ENCODE assay signal across 15 cellular contexts in the genomic region with DNA sequence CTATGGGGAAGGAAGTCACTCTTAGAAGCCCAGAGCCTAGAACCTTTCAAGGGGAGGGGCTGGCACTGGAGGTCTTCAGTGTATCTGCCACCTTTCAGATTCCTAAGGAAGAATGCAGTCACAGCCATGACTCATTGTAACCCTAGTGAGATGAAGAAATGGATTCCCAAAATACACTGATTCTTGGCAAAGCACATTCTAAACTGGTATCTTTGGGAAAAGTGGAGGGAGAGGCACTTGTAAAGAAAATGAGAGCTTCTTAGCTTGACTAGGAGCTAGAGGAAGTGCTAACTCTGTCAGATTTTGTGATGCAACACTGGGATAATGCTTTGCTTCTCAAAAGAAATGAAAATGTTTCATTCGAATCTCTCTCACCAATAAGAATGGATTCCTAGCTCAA. TPM values are rescaled to one million over a fixed set of nuclear protein-coding genes. Genes with fewer than 3 reads are reported as not detected.
A peak's percentile ranks its signal among the peaks of the same experiment; 100 is the strongest.
DNase-seq lines count a peak whose midpoint lies in the region; TF ChIP-seq lines count a peak whose summit lies in the region.
"Had no signal": no experiment of that assay in that cellular context is flagged by ENCODE, and none has a peak within 500 bp of the region (broad histone marks: within the 10 kb centered on the region; RNA-seq: fewer than 3 reads in every experiment).

No MANE protein-coding gene starts in this region.

- no peaks in the 10 kb centered on the region for H3K79me2 ChIP-seq in SK-N-SH (ENCODE audit: insufficient read depth)
- H3K79me2 ChIP-seq in Karpas-422 (ENCODE audit: low read length), result no peaks in the 10 kb centered on the region

- H3K9me2 ChIP-seq in SK-N-SH, result no peaks in the 10 kb centered on the region
- H3K9me2 ChIP-seq in Karpas-422 (replicated peaks; ENCODE audit: insufficient read depth, low read length), result no peaks in the 10 kb centered on the region

- CTCF ChIA-PET in SK-N-SH (lab: Yijun Ruan, JAX), result no interaction called here

- H3K27me3 ChIP-seq in H7 (ENCODE audit: control insufficient read depth, insufficient read depth, low read length) (no peaks in the 10 kb centered on the region), SK-N-SH (ENCODE audit: insufficient read depth) (no peaks in the 10 kb centered on the region), Karpas-422 (ENCODE audit: low read length) (no peaks in the 10 kb centered on the region)
- H3K27me3 ChIP-seq: sigmoid colon had no signal

- H2AFZ ChIP-seq in SK-N-SH (ENCODE audit: low read depth) (peak overlapping the region; percentile 29; the same call in 1 of the 2 replicates), Karpas-422 (ENCODE audit: low read length) (no peak overlapping the region)

- DNase-seq in H7 (peak; percentile 26), SK-N-SH (no peak), fibroblast of mammary gland (ENCODE audit: low read depth) (peak; percentile 35), superior temporal gyrus (ENCODE audit: extremely low spot score) (peak; percentile 56), NCI-H1694 (lab: John Stamatoyannopoulos, UW) (no peak), KG1 (lab: John Stamatoyannopoulos, UW) (no peak), Karpas-422 (no peak)
- DNase-seq: KBM-7; NCI-H1930; SIG-M5; sigmoid colon; stimulated activated naive CD8-positive, alpha-beta T cell treated with anti-CD3 and anti-CD28 coated beads, Interleukin-15, amount 100 ng/mL, for 72 hours had no signal

- no peaks in the 10 kb centered on the region for H3K9me3 ChIP-seq in SK-N-SH
- no peaks in the 10 kb centered on the region for H3K9me3 ChIP-seq in Karpas-422 (ENCODE audit: low read length)
- H3K9me3 ChIP-seq: sigmoid colon had no signal

- TF ChIP-seq RAD21 in SK-N-SH (IDR thresholded peaks at IDR 0.05; ENCODE audit: low read length), result no peak

- H3K36me3 ChIP-seq in H7 (replicated peaks; ENCODE audit: control insufficient read depth, insufficient read depth, low read length) (no peaks in the 10 kb centered on the region), SK-N-SH (replicated peaks in 1 of 2; ENCODE audit: control insufficient read depth in 1 of 2, insufficient read depth in 2 of 2, low read length in 1 of 2) (no peaks in the 10 kb centered on the region), Karpas-422 (ENCODE audit: insufficient read depth, low read length) (no peaks in the 10 kb centered on the region)
- H3K36me3 ChIP-seq: sigmoid colon had no signal

- H4K20me1 ChIP-seq in SK-N-SH (ENCODE audit: insufficient read depth), result no peaks in the 10 kb centered on the region
- H4K20me1 ChIP-seq in Karpas-422 (ENCODE audit: insufficient read depth, low read depth, low read length), result no peaks in the 10 kb centered on the region

- H3K4me1 ChIP-seq in SK-N-SH (ENCODE audit: control insufficient read depth in 1 of 2, insufficient read depth in 2 of 2, low read depth in 1 of 2, low read length in 1 of 2), result peaks cover 0 to 10% of the 10 kb centered on the region in 2 experiments; a peak in 2 of 4 replicates
- no peaks in the 10 kb centered on the region for H3K4me1 ChIP-seq in Karpas-422 (ENCODE audit: low read length)
- H3K4me1 ChIP-seq: sigmoid colon had no signal

- peaks cover 15% of the 10 kb centered on the region for H3F3A ChIP-seq in SK-N-SH (replicated peaks; ENCODE audit: insufficient read depth)

- H3K27ac ChIP-seq in SK-N-SH (ENCODE audit: low read depth in 2 of 2, low read length in 1 of 2) (peak overlapping the region in 1 of 2 experiments; percentile 29; a peak in 2 of 4 replicates), Karpas-422 (ENCODE audit: low read length) (no peak overlapping the region)
- H3K27ac ChIP-seq: sigmoid colon had no signal

- POLR2A ChIA-PET in SK-N-SH (lab: Yijun Ruan, JAX), result no interaction called here

- TF ChIP-seq EP300 in SK-N-SH (IDR thresholded peaks at IDR 0.05; ENCODE audit: borderline replicate concordance in 1 of 2, low read depth in 1 of 2, low read length in 1 of 2), result no peak

- 0 out of 2 replicates have a peak overlapping the region, but pooled peaks have one; percentile 29 for H3K4me2 ChIP-seq in SK-N-SH
- H3K4me2 ChIP-seq in Karpas-422 (ENCODE audit: low read depth, low read length, poor library complexity, severe bottlenecking), result no peak overlapping the region

- TF ChIP-seq CTCF in SK-N-SH (IDR thresholded peaks at IDR 0.05) (no peak), fibroblast of mammary gland (conservative IDR thresholded peaks at IDR 0.05; ENCODE audit: control insufficient read depth, insufficient read depth, low read depth, low read length) (no peak)

- no peak overlapping the region for H3K4me3 ChIP-seq in H7 (ENCODE audit: insufficient read depth, low read depth, low read length)
- H3K4me3 ChIP-seq in SK-N-SH (ENCODE audit: low read depth in 2 of 2, low read length in 1 of 2), result no peak overlapping the region
- no peak overlapping the region for H3K4me3 ChIP-seq in fibroblast of mammary gland (ENCODE audit: control insufficient read depth, low read depth, low read length)
- no peak overlapping the region for H3K4me3 ChIP-seq in Karpas-422 (ENCODE audit: low read length)
- H3K4me3 ChIP-seq: sigmoid colon had no signal

- WGBS in SK-N-SH (ENCODE audit: low lambda C conversion rate), result 94% methylated on average over 1 of the region's 1 CpG

- H3K9ac ChIP-seq in SK-N-SH (no peak overlapping the region), Karpas-422 (ENCODE audit: low read length) (no peak overlapping the region)

TF ChIP-seq in SK-N-SH, 30 proteins besides CTCF, POLR2A, EP300 and RAD21:
- TF ChIP-seq TAF1 (IDR thresholded peaks at IDR 0.05; ENCODE audit: borderline replicate concordance, low read depth, low read length) (no peak), FOSL2 (IDR thresholded peaks at IDR 0.05; ENCODE audit: borderline replicate concordance, low read depth) (peak; percentile 53; the same call in 1 of the 2 replicates)

RNA-seq across cellular contexts. Expression of gene NRIP3, which starts 14.4 kb away (rescaled TPM):
- 1.9 and 5.0 TPM in 2 replicates for total RNA-seq in H7 (2014; rRNA removed; shearing (Covaris generic))
- polyA plus RNA-seq in SK-N-SH (2012; rRNA removed), result 2.1 and 2.6 TPM in 2 replicates
- polyA plus RNA-seq in SK-N-SH (2012; cell fraction: cytosol; rRNA removed), result 1.7 and 2.3 TPM in 2 replicates
- 1.7 and 3.4 TPM in 2 replicates for polyA plus RNA-seq in SK-N-SH (2012; cell fraction: nucleus; rRNA removed)
- not detected in 2 replicates for total RNA-seq in Karpas-422 (2014; rRNA removed; shearing (Covaris generic); ENCODE audit: low replicate concordance)

RNA-seq across cellular contexts. Expression of gene TMEM9B, which starts 25.2 kb away (rescaled TPM):
- 8.5 and 9.9 TPM in 2 replicates for total RNA-seq in H7 (2014; rRNA removed; shearing (Covaris generic))
- 21.8 and 29.3 TPM in 2 replicates for polyA plus RNA-seq in SK-N-SH (2012; rRNA removed)
- polyA plus RNA-seq in SK-N-SH (2012; cell fraction: cytosol; rRNA removed), result 35.0 and 40.0 TPM in 2 replicates
- 3.8 and 9.8 TPM in 2 replicates for polyA plus RNA-seq in SK-N-SH (2012; cell fraction: nucleus; rRNA removed)
- 32.9 and 40.0 TPM in 2 replicates for total RNA-seq in Karpas-422 (2014; rRNA removed; shearing (Covaris generic); ENCODE audit: low replicate concordance)

RNA-seq across cellular contexts. Expression of gene ASCL3, which starts 46.6 kb away (rescaled TPM):
- not detected in 2 replicates for total RNA-seq in H7 (2014; rRNA removed; shearing (Covaris generic))
- polyA plus RNA-seq in SK-N-SH (2012; rRNA removed), result not detected in 2 replicates
- not detected in 2 replicates for polyA plus RNA-seq in SK-N-SH (2012; cell fraction: cytosol; rRNA removed)
- not detected in 2 replicates for polyA plus RNA-seq in SK-N-SH (2012; cell fraction: nucleus; rRNA removed)
- total RNA-seq in Karpas-422 (2014; rRNA removed; shearing (Covaris generic); ENCODE audit: low replicate concordance), result not detected in 2 replicates
- total RNA-seq: cerebellum, lung microvascular endothelial cell, neural crest cell, sigmoid colon had no signal
- polyA plus RNA-seq: sigmoid colon had no signal

RNA-seq across cellular contexts. Expression of gene C11orf16, which starts 56.7 kb away (rescaled TPM):
- total RNA-seq in H7 (2014; rRNA removed; shearing (Covaris generic)), result not detected in 2 replicates
- not detected in 2 replicates for polyA plus RNA-seq in SK-N-SH (2012; rRNA removed)
- polyA plus RNA-seq in SK-N-SH (2012; cell fraction: cytosol; rRNA removed), result not detected in 2 replicates
- not detected in 2 replicates for polyA plus RNA-seq in SK-N-SH (2012; cell fraction: nucleus; rRNA removed)
- not detected in 2 replicates for total RNA-seq in Karpas-422 (2014; rRNA removed; shearing (Covaris generic); ENCODE audit: low replicate concordance)
- total RNA-seq: cerebellum, lung microvascular endothelial cell, neural crest cell, sigmoid colon had no signal
- polyA plus RNA-seq: sigmoid colon had no signal

Comparison
In these comparisons a context has a peak if more than half of its experiments do, and no peak if none do; other contexts are left out.
1. DNase-seq: peak in H7 (single experiment), fibroblast of mammary gland (single experiment) and superior temporal gyrus (single experiment); none in SK-N-SH (single experiment), NCI-H1694 (single experiment), KG1 (single experiment) and Karpas-422 (single experiment).